ENCODE assay signal across 20 cellular contexts in genomic region chrX:123340691-123341090, GRCh38.
DNase-seq lines count a peak whose midpoint lies in the region; ATAC-seq and TF ChIP-seq lines count a peak whose summit lies in the region.
"Had no signal": no experiment of that assay in that cellular context is flagged by ENCODE, and none has a peak within 500 bp of the region (broad histone marks: within the 10 kb centered on the region; RNA-seq: fewer than 3 reads in every experiment).

No MANE protein-coding gene starts in this region.

- DNase-seq in AG20443 (ENCODE audit: low spot score) (peak; percentile 24), HFFc6 (peak; percentile 24), NCI-H460 (ENCODE audit: extremely low read depth, low read depth) (peak; percentile 4), hepatocyte (ENCODE audit: low spot score) (peak; percentile 7), iPS-NIHi11 (ENCODE audit: low spot score) (no peak), cerebellar nuclear complex (lab: John Stamatoyannopoulos, UW) (no peak), inferior parietal cortex (ENCODE audit: extremely low spot score) (no peak)
- no peak for DNase-seq in activated T-cell treated with anti-CD3 and anti-CD28 coated beads, Interleukin-2, amount 50 U/mL, for 4 hours
- DNase-seq: activated gamma-delta T cell; anterior cingulate cortex; erythroblast; hippocampal formation; IMR-90; left lung; NCI-H1105; spleen; stimulated activated naive CD8-positive, alpha-beta T cell treated with anti-CD3 and anti-CD28 coated beads, Interleukin-15, Interleukin-2, amounts not matched to agents 100 U/mL and 50 U/mL, for 24 hours had no signal

- H3K27me3 Mint-ChIP-seq in HFFc6 (ENCODE audit: insufficient read depth) = no peaks in the 10 kb centered on the region; the same call in 1 of the 2 replicates
- no peaks in the 10 kb centered on the region for H3K27me3 Mint-ChIP-seq in activated T-cell treated with anti-CD3 and anti-CD28 coated beads, Interleukin-2, amount 50 U/mL, for 4 hours (ENCODE audit: low read depth)
- H3K27me3 Mint-ChIP-seq: B cell had no signal

- no peak overlapping the region for H3K4me3 Mint-ChIP-seq in HFFc6
- no peak overlapping the region for H3K4me3 Mint-ChIP-seq in activated T-cell treated with anti-CD3 and anti-CD28 coated beads, Interleukin-2, amount 50 U/mL, for 4 hours
- H3K4me3 Mint-ChIP-seq: B cell had no signal

- H3K4me1 Mint-ChIP-seq in HFFc6 (ENCODE audit: low read depth) = peaks cover 59% of the 10 kb centered on the region
- H3K4me1 Mint-ChIP-seq in activated T-cell treated with anti-CD3 and anti-CD28 coated beads, Interleukin-2, amount 50 U/mL, for 4 hours (ENCODE audit: low read depth) = no peaks in the 10 kb centered on the region
- H3K4me1 Mint-ChIP-seq: B cell had no signal

- no peaks in the 10 kb centered on the region for H3K9me2 ChIP-seq in hepatocyte (replicated peaks; ENCODE audit: insufficient read depth)

- H3K79me2 ChIP-seq in hepatocyte = no peaks in the 10 kb centered on the region

- no peaks in the 10 kb centered on the region for H3K4me1 ChIP-seq in hepatocyte (ENCODE audit: insufficient read depth)
- H3K4me1 ChIP-seq: left lung, spleen had no signal

- H3K4me3 ChIP-seq in hepatocyte = no peak overlapping the region
- H3K4me3 ChIP-seq: coronary artery, left lung, SK-N-MC, spleen had no signal

- H3K27ac Mint-ChIP-seq in HFFc6 = peak overlapping the region; percentile 95
- H3K27ac Mint-ChIP-seq: B cell had no signal

- no peaks in the 10 kb centered on the region for H3K9me3 ChIP-seq in hepatocyte (ENCODE audit: low read depth)
- H3K9me3 ChIP-seq: left lung, spleen had no signal

- no peaks in the 10 kb centered on the region for H3K36me3 Mint-ChIP-seq in HFFc6 (ENCODE audit: low read depth)
- H3K36me3 Mint-ChIP-seq in activated T-cell treated with anti-CD3 and anti-CD28 coated beads, Interleukin-2, amount 50 U/mL, for 4 hours (ENCODE audit: insufficient read depth) = no peaks in the 10 kb centered on the region

- no peak overlapping the region for H3K4me2 ChIP-seq in hepatocyte

- 23% methylated on average over 3 of the region's 3 CpGs for WGBS in hepatocyte (ENCODE audit: low lambda C conversion rate, missing lambda C conversion rate)

- H3K27ac ChIP-seq in hepatocyte = peak overlapping the region; percentile 65
- H3K27ac ChIP-seq: coronary artery, left lung, SK-N-MC, spleen had no signal

- no peak overlapping the region for H2AFZ ChIP-seq in hepatocyte

- no peaks in the 10 kb centered on the region for H3K9me3 Mint-ChIP-seq in HFFc6
- H3K9me3 Mint-ChIP-seq in activated T-cell treated with anti-CD3 and anti-CD28 coated beads, Interleukin-2, amount 50 U/mL, for 4 hours = no peaks in the 10 kb centered on the region

- TF ChIP-seq CTCF in HFFc6 (IDR thresholded peaks at IDR 0.05) (no peak), hepatocyte (IDR thresholded peaks at IDR 0.05; ENCODE audit: poor library complexity) (no peak)

- H4K20me1 ChIP-seq in hepatocyte (ENCODE audit: insufficient read depth, poor library complexity, severe bottlenecking) = no peaks in the 10 kb centered on the region

- H3K36me3 ChIP-seq in hepatocyte (replicated peaks; ENCODE audit: insufficient read depth, low read depth) = no peaks in the 10 kb centered on the region
- H3K36me3 ChIP-seq: left lung, spleen had no signal

- H3K27me3 ChIP-seq in hepatocyte = no peaks in the 10 kb centered on the region
- H3K27me3 ChIP-seq: left lung, spleen had no signal

- no peak for ATAC-seq in activated T-cell treated with anti-CD3 and anti-CD28 coated beads, Interleukin-2, amount 50 U/mL, for 4 hours
- ATAC-seq: left lung; stimulated activated naive CD8-positive, alpha-beta T cell treated with anti-CD3 and anti-CD28 coated beads, Interleukin-15, Interleukin-2, amounts not matched to agents 100 U/mL and 50 U/mL, for 24 hours had no signal

Comparison
In these comparisons a context has a peak if more than half of its experiments do, and no peak if none do; other contexts are left out.
1. DNase-seq: peak in AG20443 (single experiment), HFFc6 (single experiment), NCI-H460 (single experiment) and hepatocyte (single experiment); none in activated T-cell treated with anti-CD3 and anti-CD28 coated beads, Interleukin-2, amount 50 U/mL, for 4 hours (single experiment), iPS-NIHi11 (single experiment), cerebellar nuclear complex (0 of 2) and inferior parietal cortex (single experiment).